Comparison of ENCODE assay signal across 8 cellular contexts in the genomic region with DNA sequence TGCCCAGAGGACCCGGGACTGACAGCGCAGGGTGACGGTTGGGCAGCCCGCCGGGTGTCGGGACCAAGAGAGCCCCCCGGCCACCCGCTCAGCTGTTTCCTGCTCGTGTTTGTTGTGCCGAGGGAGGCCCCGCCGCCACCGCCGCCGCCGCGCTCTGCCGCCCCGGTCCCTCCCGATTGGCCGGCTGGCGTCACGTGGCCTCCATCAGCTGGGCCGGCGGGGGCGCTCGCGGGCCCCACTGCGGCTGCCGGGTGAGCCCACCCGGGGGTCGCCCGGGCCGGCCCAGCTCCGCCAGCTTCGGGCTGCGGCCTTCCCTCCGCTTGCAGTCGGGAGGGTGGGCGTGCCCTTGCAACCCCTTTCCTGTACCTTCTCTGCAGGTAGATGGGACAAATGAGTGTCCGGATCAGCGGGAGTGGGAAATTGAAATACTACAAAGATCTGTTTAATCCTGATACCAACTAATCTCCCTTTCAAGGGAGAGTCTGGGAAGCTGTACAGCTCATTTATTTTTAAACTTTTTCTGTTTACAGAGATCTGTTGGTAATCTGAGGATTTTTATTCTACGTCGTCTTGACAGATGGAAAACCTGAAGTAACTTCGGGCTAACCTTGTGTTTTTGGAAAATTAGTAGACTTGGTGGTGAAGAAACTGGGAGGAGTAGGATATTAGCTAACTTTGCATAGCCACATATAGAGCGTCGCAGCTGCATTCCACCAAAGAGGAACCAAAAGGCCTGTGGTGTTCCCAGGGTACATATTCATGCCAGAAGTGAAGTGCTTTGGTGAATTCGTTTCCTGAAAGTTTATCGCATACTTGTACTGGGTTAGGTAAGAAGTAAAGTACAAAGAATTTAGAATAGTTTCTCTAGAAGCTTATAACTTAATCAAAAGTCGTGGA. TPM values are rescaled to one million over a fixed set of nuclear protein-coding genes. Genes with fewer than 3 reads are reported as not detected.
A peak's percentile ranks its signal among the peaks of the same experiment; 100 is the strongest.
DNase-seq lines count a peak whose midpoint lies in the region; ATAC-seq and TF ChIP-seq lines count a peak whose summit lies in the region.

No MANE protein-coding gene starts in this region.

- TF ChIP-seq EP300 in suprapubic skin (IDR thresholded peaks at IDR 0.05) = no peak

- no peaks in the 10 kb centered on the region for H3K27me3 ChIP-seq in BLaER1 treated with 17β-estradiol and CSF1 and Interleukin-3, amounts not matched to agents 10 nM and 100 nM
- H3K27me3 ChIP-seq in suprapubic skin = no peaks in the 10 kb centered on the region

- no peaks in the 10 kb centered on the region for H3K36me3 Mint-ChIP-seq in activated naive CD4-positive, alpha-beta T cell treated with anti-CD3 and anti-CD28 coated beads for 36 hours (ENCODE audit: low read depth)

- H3K9me3 Mint-ChIP-seq in activated naive CD4-positive, alpha-beta T cell treated with anti-CD3 and anti-CD28 coated beads for 36 hours = no peaks in the 10 kb centered on the region

- peak overlapping the region; percentile 99 to 100 (median 100) for H3K27ac ChIP-seq in BLaER1 treated with 17β-estradiol and CSF1 and Interleukin-3, amounts not matched to agents 10 nM and 100 nM
- H3K27ac ChIP-seq in suprapubic skin = peak overlapping the region; percentile 98

- peaks cover 0 to 53% (median 34%) of the 10 kb centered on the region in 11 experiments; a peak in 12 of 22 replicates for H4K20me1 ChIP-seq in BLaER1 treated with 17β-estradiol and CSF1 and Interleukin-3, amounts not matched to agents 10 nM and 100 nM

- peaks cover 37 to 50% (median 44%) of the 10 kb centered on the region in 10 experiments for H3K4me1 ChIP-seq in BLaER1 treated with 17β-estradiol and CSF1 and Interleukin-3, amounts not matched to agents 10 nM and 100 nM
- H3K4me1 ChIP-seq in suprapubic skin = peaks cover 47% of the 10 kb centered on the region

- H3K36me3 ChIP-seq in BLaER1 treated with 17β-estradiol and CSF1 and Interleukin-3, amounts not matched to agents 10 nM and 100 nM = peaks cover 14 to 45% (median 32%) of the 10 kb centered on the region in 11 experiments
- no peaks in the 10 kb centered on the region for H3K36me3 ChIP-seq in suprapubic skin

- peaks cover 58% of the 10 kb centered on the region for H3K4me1 Mint-ChIP-seq in activated naive CD4-positive, alpha-beta T cell treated with anti-CD3 and anti-CD28 coated beads for 36 hours (ENCODE audit: low read depth)

- intact Hi-C loops in activated naive CD4-positive, alpha-beta T cell treated with anti-CD3 and anti-CD28 coated beads for 36 hours (cut with micrococcal nuclease) = loop anchor here (2.0 to 10.0 kb wide), 7 partner anchors 299 to 1527 kb away; a partner anchor contains a TSS

- DNase-seq in HuH-7 (ENCODE audit: low spot score) (peak; percentile 71), SIG-M5 treated with dmso at 0.1 percent for 504 hours (lab: John Stamatoyannopoulos, UW; ENCODE audit: unreplicated experiment) (peak; percentile 86), germinal center (ENCODE audit: low spot score) (peak; percentile 91), nucleus accumbens (lab: John Stamatoyannopoulos, UW) (peak in 53 of 56 donors; percentile 16 to 87 (median 67)), suprapubic skin (ENCODE audit: low spot score in 2 of 2) (peak; percentile 88 to 89)
- peak; percentile 75 for DNase-seq in activated naive CD4-positive, alpha-beta T cell treated with anti-CD3 and anti-CD28 coated beads for 36 hours

- peak overlapping the region; percentile 92 to 100 (median 99) for H3K4me3 ChIP-seq in BLaER1 treated with 17β-estradiol and CSF1 and Interleukin-3, amounts not matched to agents 10 nM and 100 nM
- peak overlapping the region; percentile 76 for H3K4me3 ChIP-seq in suprapubic skin

- H3K9ac ChIP-seq in BLaER1 treated with 17β-estradiol and CSF1 and Interleukin-3, amounts not matched to agents 10 nM and 100 nM = peak overlapping the region; percentile 98 to 100 (median 100)

- peak; percentile 23 for ATAC-seq in GM19395 (IDR thresholded peaks at IDR 0.05; ENCODE audit: unreplicated experiment)

- H3K9me3 ChIP-seq in BLaER1 treated with 17β-estradiol and CSF1 and Interleukin-3, amounts not matched to agents 10 nM and 100 nM (replicated peaks in 1 of 11) = no peaks in the 10 kb centered on the region
- no peaks in the 10 kb centered on the region for H3K9me3 ChIP-seq in suprapubic skin

- peak overlapping the region; percentile 76 to 93 (median 87) for H3K4me2 ChIP-seq in BLaER1 treated with 17β-estradiol and CSF1 and Interleukin-3, amounts not matched to agents 10 nM and 100 nM

- 8% methylated on average over 21 of the region's 50 CpGs for WGBS in suprapubic skin

- peak; percentile 30 to 64 for TF ChIP-seq CTCF in suprapubic skin (IDR thresholded peaks at IDR 0.05)

- H3K27me3 Mint-ChIP-seq in activated naive CD4-positive, alpha-beta T cell treated with anti-CD3 and anti-CD28 coated beads for 36 hours (ENCODE audit: low read depth) = no peaks in the 10 kb centered on the region

- CTCF ChIA-PET in activated naive CD4-positive, alpha-beta T cell treated with anti-CD3 and anti-CD28 coated beads for 36 hours (lab: Charles Lee) = interaction anchor here (0.6 to 4.9 kb wide), 7 partner anchors 17 to 565 kb away, joined by 3 to 32 read pairs (median 5); no protein-coding TSS in a partner anchor

- TF ChIP-seq POLR2A in suprapubic skin (IDR thresholded peaks at IDR 0.05) = peak; percentile 43 to 57

- peak overlapping the region; percentile 34 for H3K27ac Mint-ChIP-seq in activated naive CD4-positive, alpha-beta T cell treated with anti-CD3 and anti-CD28 coated beads for 36 hours

- H3K4me3 Mint-ChIP-seq in activated naive CD4-positive, alpha-beta T cell treated with anti-CD3 and anti-CD28 coated beads for 36 hours = peak overlapping the region; percentile 72

RNA-seq across cellular contexts. Expression of a gene that starts 1.2 kb away (rescaled TPM):
- total RNA-seq in activated naive CD4-positive, alpha-beta T cell treated with anti-CD3 and anti-CD28 coated beads for 36 hours = 10 to 100 TPM; 28.4 to 33.3 TPM
- total RNA-seq in suprapubic skin = 100 to 1,000 TPM; 102 to 129 (median 109) TPM

Comparison
In these comparisons a context has a peak if more than half of its experiments do, and no peak if none do; other contexts are left out.
1. Peak in every context shown above with its lines: DNase-seq, ATAC-seq, H3K4me3 ChIP-seq and H3K27ac ChIP-seq.